Comparison of ENCODE assay signal across 8 cellular contexts in the genomic region with DNA sequence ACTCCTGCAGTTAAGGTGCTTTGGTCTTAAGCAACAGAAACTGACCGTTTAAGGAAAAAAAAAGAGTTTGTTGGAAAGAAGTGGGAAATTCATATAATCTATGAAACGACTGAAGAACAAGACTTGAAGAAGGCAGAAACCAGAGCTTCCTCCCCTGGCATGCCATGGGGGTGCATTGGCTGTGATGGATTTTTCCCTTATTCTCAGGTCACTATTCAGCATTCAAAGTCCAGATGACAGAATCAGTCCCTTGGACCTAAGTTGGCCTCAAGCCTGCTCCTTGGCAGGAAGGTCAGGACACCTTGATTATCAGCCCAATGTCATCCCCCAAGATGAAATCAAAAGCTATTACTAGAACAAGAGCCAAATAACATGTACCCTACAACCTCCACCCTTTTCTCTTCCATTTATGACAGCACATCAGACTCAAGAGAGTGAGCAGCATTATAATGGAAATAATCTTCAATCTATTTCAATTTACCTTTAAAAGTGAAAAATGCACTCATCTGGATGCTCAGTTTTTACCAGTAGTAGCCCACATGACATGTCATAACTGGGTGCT. TPM values are rescaled to one million over a fixed set of nuclear protein-coding genes. Genes with fewer than 3 reads are reported as not detected.
A peak's percentile ranks its signal among the peaks of the same experiment; 100 is the strongest.
DNase-seq lines count a peak whose midpoint lies in the region; ATAC-seq lines count a peak whose summit lies in the region.

No MANE protein-coding gene starts in this region.

- 94% methylated on average over 2 of the region's 2 CpGs for WGBS in GM23248 (ENCODE audit: low coverage in 1 of 2, low lambda C conversion rate in 2 of 2, missing lambda C conversion rate in 2 of 2), 2 experiments

- peaks cover 6 to 16% (median 8%) of the 10 kb centered on the region in 3 donors for H3K4me1 Mint-ChIP-seq in T-cell

- H3F3A ChIP-seq in GM23248 (ENCODE audit: insufficient read depth) = peaks cover 12% of the 10 kb centered on the region; the same call in 1 of the 2 replicates

- H3K27me3 Mint-ChIP-seq in T-cell = peaks cover 5 to 12% of the 10 kb centered on the region in 2 donors

- POLR2A ChIA-PET in T-cell (lab: Charles Lee) = no interaction called here

- CTCF ChIA-PET in T-cell (lab: Charles Lee) = interaction anchor here in 1 of 2 donors (1.2 kb wide), 1 partner anchor 15 kb away, joined by 9 read pairs; no protein-coding TSS in a partner anchor

- DNase-seq in GM23248 (no peak), T-cell (no peak), globus pallidus (ENCODE audit: low spot score) (peak; percentile 7), retina (peak; percentile 9), NOMO-1 treated with DMSO at 0.1 percent for 48 hours (lab: John Stamatoyannopoulos, UW; ENCODE audit: unreplicated experiment) (no peak), NCI-H774 (lab: John Stamatoyannopoulos, UW) (no peak)

- H4K20me1 ChIP-seq in GM23248 (ENCODE audit: insufficient read depth) = no peaks in the 10 kb centered on the region

- peak overlapping the region; percentile 96 for H2AFZ ChIP-seq in GM23248

- no peaks in the 10 kb centered on the region for H3K36me3 ChIP-seq in GM23248 (ENCODE audit: low read depth)

- peak overlapping the region; percentile 70 for H3K27ac ChIP-seq in GM23248

- H3K27ac Mint-ChIP-seq in T-cell = peak overlapping the region in 1 of 2 donors; percentile 53

- in situ Hi-C loops in GM23248 (cut with MboI) = no loop called here

- H3K27me3 ChIP-seq in GM23248 (replicated peaks; ENCODE audit: insufficient read depth) = no peaks in the 10 kb centered on the region

- no peaks in the 10 kb centered on the region for H3K9me3 Mint-ChIP-seq in T-cell

- H3K36me3 Mint-ChIP-seq in T-cell = no peaks in the 10 kb centered on the region

- H3K79me2 ChIP-seq in GM23248 (ENCODE audit: insufficient read depth) = no peaks in the 10 kb centered on the region

- H3K9me2 ChIP-seq in GM23248 (ENCODE audit: insufficient read depth) = no peaks in the 10 kb centered on the region

- H3K4me2 ChIP-seq in GM23248 (ENCODE audit: unreplicated experiment) = peak overlapping the region; percentile 48

- ATAC-seq in T-cell (replicated peaks in 1 of 4) (no peak), HG03571 (IDR thresholded peaks at IDR 0.05; ENCODE audit: unreplicated experiment) (no peak), HG02970 (IDR thresholded peaks at IDR 0.05; ENCODE audit: low FRiP score, unreplicated experiment) (no peak)

- peak overlapping the region; percentile 89 for H3K9ac ChIP-seq in GM23248

- peaks cover 4% of the 10 kb centered on the region; the same call in 1 of the 2 replicates for H3K4me1 ChIP-seq in GM23248 (ENCODE audit: insufficient read depth)

- peak overlapping the region; percentile 87 for H3K4me3 ChIP-seq in GM23248

- H3K4me3 Mint-ChIP-seq in T-cell = peak overlapping the region; percentile 28 to 81 (median 79)

- no peaks in the 10 kb centered on the region for H3K9me3 ChIP-seq in GM23248 (ENCODE audit: low read depth)

RNA-seq across cellular contexts. Expression of a gene that starts 15.8 kb away (rescaled TPM):
- 77.9 and 81.0 TPM in 2 replicates for total RNA-seq in GM23248 (2014; rRNA removed; shearing (Covaris generic))
- polyA plus RNA-seq in GM23248 (2016; fragmentation: Nextera tagmentation; extraction: Ambion mirVana) = 70.3 and 76.8 TPM in 2 replicates
- total RNA-seq in T-cell = 10 to 100 TPM; 15.5 to 22.2 (median 17.7) TPM

RNA-seq across cellular contexts. Expression of a gene that starts 20.6 kb away (rescaled TPM):
- not detected in 2 replicates for total RNA-seq in GM23248 (2014; rRNA removed; shearing (Covaris generic))
- polyA plus RNA-seq in GM23248 (2016; fragmentation: Nextera tagmentation; extraction: Ambion mirVana) = not detected in 2 replicates
- total RNA-seq in T-cell = not detected

RNA-seq across cellular contexts. Expression of a gene that starts 43.1 kb away (rescaled TPM):
- not detected in 2 replicates for total RNA-seq in GM23248 (2014; rRNA removed; shearing (Covaris generic))
- not detected in 2 replicates for polyA plus RNA-seq in GM23248 (2016; fragmentation: Nextera tagmentation; extraction: Ambion mirVana)
- under 1 TPM in 3 of 5 donors, not detected in 2; 0.19 to 0.49 (median 0.26) TPM for total RNA-seq in T-cell

RNA-seq across cellular contexts. Expression of a gene that starts 57.8 kb away (rescaled TPM):
- total RNA-seq in GM23248 (2014; rRNA removed; shearing (Covaris generic)) = not detected in 2 replicates
- not detected in 2 replicates for polyA plus RNA-seq in GM23248 (2016; fragmentation: Nextera tagmentation; extraction: Ambion mirVana)
- total RNA-seq in T-cell = not detected

Comparison
In these comparisons a context has a peak if more than half of its experiments do, and no peak if none do; other contexts are left out.
1. DNase-seq: peak in globus pallidus (single experiment) and retina (single experiment); none in GM23248 (single experiment), T-cell (0 of 34), NOMO-1 treated with DMSO at 0.1 percent for 48 hours (single experiment) and NCI-H774 (single experiment).